9 cellular contexts compared by ENCODE assay signal in the genomic region with DNA sequence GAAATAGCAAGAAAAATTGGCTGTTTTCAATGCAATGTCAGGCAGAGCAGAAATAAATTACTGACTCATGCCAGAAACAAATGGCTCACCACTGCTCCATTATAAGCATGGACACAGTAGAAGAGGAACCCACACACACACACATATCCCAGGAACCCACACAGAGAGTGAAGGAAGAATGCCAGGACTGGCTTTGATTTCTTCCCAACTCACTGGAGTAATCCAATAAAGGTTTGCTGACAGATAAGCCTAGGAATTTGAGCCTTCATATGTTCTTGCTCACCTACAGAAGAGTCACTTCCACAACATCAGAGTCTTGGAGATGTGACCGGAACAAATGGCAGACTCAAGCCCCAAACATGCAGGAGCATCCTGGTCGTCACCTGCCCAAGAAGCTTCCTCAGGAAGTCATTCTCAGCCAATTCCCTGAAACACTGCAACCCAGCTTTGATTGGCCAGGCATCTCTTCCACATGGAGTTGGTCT. TPM values are rescaled to one million over a fixed set of nuclear protein-coding genes. Genes with fewer than 3 reads are reported as not detected.
DNase-seq lines count a peak whose midpoint lies in the region; ATAC-seq and TF ChIP-seq lines count a peak whose summit lies in the region.
"Had no signal": no experiment of that assay in that cellular context is flagged by ENCODE, and none has a peak within 500 bp of the region (broad histone marks: within the 10 kb centered on the region; RNA-seq: fewer than 3 reads in every experiment).

No MANE protein-coding gene starts in this region.

- H3K36me3 Mint-ChIP-seq in naive thymus-derived CD4-positive, alpha-beta T cell: peaks cover 0 to 34% (median 19%) of the 10 kb centered on the region in 5 donors

- peak overlapping the region; percentile 92 to 99 (median 98) for H3K4me3 Mint-ChIP-seq in naive thymus-derived CD4-positive, alpha-beta T cell

- peaks cover 75% of the 10 kb centered on the region for H3K4me1 ChIP-seq in BLaER1
- peaks cover 69% of the 10 kb centered on the region for H3K4me1 ChIP-seq in Karpas-422 (ENCODE audit: low read length)
- H3K4me1 ChIP-seq in mammary epithelial cell (ENCODE audit: insufficient read depth, low read length): peaks cover 39% of the 10 kb centered on the region
- H3K4me1 ChIP-seq in naive thymus-derived CD4-positive, alpha-beta T cell (ENCODE audit: control insufficient read depth in 2 of 2, insufficient read depth in 2 of 2, low read length in 2 of 2): peaks cover 52 to 65% of the 10 kb centered on the region in 2 donors
- peaks cover 0 to 72% (median 67%) of the 10 kb centered on the region in 4 donors for H3K4me1 ChIP-seq in sigmoid colon

- H3K4me3 ChIP-seq in BLaER1 (peak overlapping the region; percentile 88), Karpas-422 (ENCODE audit: low read length) (peak overlapping the region; percentile 70; the same call in 1 of the 2 replicates), mammary epithelial cell (replicated peaks in 1 of 3; ENCODE audit: insufficient read depth in 1 of 3, low read depth in 2 of 3, low read length in 3 of 3) (no peak overlapping the region), sigmoid colon (peak overlapping the region in 1 of 4 donors; percentile 86)
- peak overlapping the region; percentile 89 for H3K4me3 ChIP-seq in naive thymus-derived CD4-positive, alpha-beta T cell (ENCODE audit: low read length)

- whole genome bisulfite sequencing in mammary epithelial cell (ENCODE audit: low coverage, missing lambda C conversion rate): 86% methylated on average over 2 of the region's 2 CpGs
- WGBS in sigmoid colon, 2 donors: 86% methylated on average over 2 of the region's 2 CpGs

- no TSS peak for BruUV-seq in mammary epithelial cell (replicated peaks; lab: Mats Ljungman, UMichigan)

- peak overlapping the region; percentile 94 for H3K4me2 ChIP-seq in BLaER1
- H3K4me2 ChIP-seq in Karpas-422 (ENCODE audit: low read depth, low read length, poor library complexity, severe bottlenecking): peak overlapping the region; percentile 80
- peak overlapping the region; percentile 29 for H3K4me2 ChIP-seq in mammary epithelial cell (ENCODE audit: insufficient read depth, low read depth, low read length)

- H3K9me2 ChIP-seq in Karpas-422 (replicated peaks; ENCODE audit: insufficient read depth, low read length): no peaks in the 10 kb centered on the region

- DNase-seq in Karpas-422 (no peak), mammary epithelial cell (no peak), DMS 273 treated with DMSO at 0.1 percent for 48 hours (lab: John Stamatoyannopoulos, UW) (no peak), NCI-H345 treated with DMSO at 0.1 percent for 48 hours (lab: John Stamatoyannopoulos, UW; ENCODE audit: unreplicated experiment) (no peak), sigmoid colon (no peak)
- no peak for DNase-seq in naive thymus-derived CD4-positive, alpha-beta T cell

- H3K9ac ChIP-seq in BLaER1 (peak overlapping the region; percentile 98), Karpas-422 (ENCODE audit: low read length) (no peak overlapping the region; the same call in 1 of the 2 replicates), mammary epithelial cell (ENCODE audit: insufficient read depth, low read length) (no peak overlapping the region)

- intact Hi-C loops in mammary epithelial cell (cut with micrococcal nuclease) (no loop called here), sigmoid colon (cut with DNase I) (no loop called here)
- intact Hi-C loops in naive thymus-derived CD4-positive, alpha-beta T cell (cut with micrococcal nuclease): no loop called here

- H3K9me3 Mint-ChIP-seq in naive thymus-derived CD4-positive, alpha-beta T cell: peaks cover 0 to 4% (median 0%) of the 10 kb centered on the region in 11 donors

- H3K27ac Mint-ChIP-seq in naive thymus-derived CD4-positive, alpha-beta T cell: peak overlapping the region in 7 of 9 donors; percentile 52 to 100 (median 98)

- H3K4me1 Mint-ChIP-seq in naive thymus-derived CD4-positive, alpha-beta T cell: peaks cover 58 to 93% (median 74%) of the 10 kb centered on the region in 7 donors

- H3K36me3 ChIP-seq in BLaER1: peaks cover 61% of the 10 kb centered on the region
- no peaks in the 10 kb centered on the region; the same call in 1 of the 2 replicates for H3K36me3 ChIP-seq in Karpas-422 (ENCODE audit: insufficient read depth, low read length)
- peaks cover 5% of the 10 kb centered on the region for H3K36me3 ChIP-seq in mammary epithelial cell (ENCODE audit: insufficient read depth, low read length)
- H3K36me3 ChIP-seq in naive thymus-derived CD4-positive, alpha-beta T cell (ENCODE audit: control insufficient read depth in 2 of 3, insufficient read depth in 3 of 3, low read length in 3 of 3): peaks cover 0 to 33% (median 0%) of the 10 kb centered on the region in 3 experiments
- H3K36me3 ChIP-seq in sigmoid colon: peaks cover 0 to 11% (median 0%) of the 10 kb centered on the region in 4 donors

- TF ChIP-seq CTCF in mammary epithelial cell (conservative IDR thresholded peaks at IDR 0.05 in 1 of 2, IDR thresholded peaks at IDR 0.05 in 1 of 2; ENCODE audit: extremely low read depth in 1 of 2, insufficient read depth in 1 of 2, low read depth in 1 of 2, low read length in 2 of 2): no peak
- no peak for TF ChIP-seq CTCF in sigmoid colon (IDR thresholded peaks at IDR 0.05)

- H3K27me3 Mint-ChIP-seq in naive thymus-derived CD4-positive, alpha-beta T cell: no peaks in the 10 kb centered on the region

- H3K79me2 ChIP-seq in Karpas-422 (ENCODE audit: low read length) (peaks cover 62% of the 10 kb centered on the region), mammary epithelial cell (ENCODE audit: insufficient read depth, low read length) (peaks cover 68% of the 10 kb centered on the region)

- H3K27me3 ChIP-seq in BLaER1: no peaks in the 10 kb centered on the region
- no peaks in the 10 kb centered on the region for H3K27me3 ChIP-seq in Karpas-422 (ENCODE audit: low read length)
- H3K27me3 ChIP-seq in mammary epithelial cell (ENCODE audit: insufficient read depth, low read length): no peaks in the 10 kb centered on the region
- H3K27me3 ChIP-seq in naive thymus-derived CD4-positive, alpha-beta T cell (ENCODE audit: control insufficient read depth in 2 of 2, insufficient read depth in 2 of 2, low read length in 2 of 2): no peaks in the 10 kb centered on the region
- H3K27me3 ChIP-seq in sigmoid colon: no peaks in the 10 kb centered on the region

- POLR2A ChIA-PET in naive thymus-derived CD4-positive, alpha-beta T cell (lab: Charles Lee): interaction anchor here (1.5 kb wide), 1 partner anchor 10 kb away, joined by 3 read pairs; no protein-coding TSS in a partner anchor

- ATAC-seq in naive thymus-derived CD4-positive, alpha-beta T cell: no peak
- no peak for ATAC-seq in GM21529 (IDR thresholded peaks at IDR 0.05; ENCODE audit: unreplicated experiment)
- ATAC-seq: Right ventricle myocardium inferior had no signal

- CTCF ChIA-PET in mammary epithelial cell (lab: Charles Lee; ENCODE audit: low non-redundant PET): no interaction called here
- CTCF ChIA-PET in naive thymus-derived CD4-positive, alpha-beta T cell (lab: Charles Lee): no interaction called here

- H3K9me3 ChIP-seq in BLaER1 (no peaks in the 10 kb centered on the region), Karpas-422 (ENCODE audit: low read length) (no peaks in the 10 kb centered on the region), mammary epithelial cell (replicated peaks; ENCODE audit: insufficient read depth, low read length) (no peaks in the 10 kb centered on the region), sigmoid colon (no peaks in the 10 kb centered on the region)
- H3K9me3 ChIP-seq in naive thymus-derived CD4-positive, alpha-beta T cell (ENCODE audit: control insufficient read depth in 2 of 3, low read length in 3 of 3): no peaks in the 10 kb centered on the region

- peak overlapping the region; percentile 100; the same call in 1 of the 2 replicates for H3K27ac ChIP-seq in BLaER1
- no peak overlapping the region; the same call in 1 of the 2 replicates for H3K27ac ChIP-seq in Karpas-422 (ENCODE audit: low read length)
- no peak overlapping the region for H3K27ac ChIP-seq in mammary epithelial cell (ENCODE audit: insufficient read depth, low read depth, low read length)
- peak overlapping the region; percentile 96 for H3K27ac ChIP-seq in naive thymus-derived CD4-positive, alpha-beta T cell (ENCODE audit: low read depth, low read length)
- H3K27ac ChIP-seq in sigmoid colon: no peak overlapping the region

- no peak for TF ChIP-seq POLR2A in sigmoid colon (IDR thresholded peaks at IDR 0.05)

- in situ Hi-C loops in mammary epithelial cell (cut with MboI; ENCODE audit: low sequenced_read_pairs in 2 of 2): no loop called here

- H4K20me1 ChIP-seq in BLaER1: peaks cover 65% of the 10 kb centered on the region
- H4K20me1 ChIP-seq in Karpas-422 (ENCODE audit: insufficient read depth, low read depth, low read length): no peaks in the 10 kb centered on the region; the same call in 1 of the 2 replicates
- no peaks in the 10 kb centered on the region for H4K20me1 ChIP-seq in mammary epithelial cell (ENCODE audit: insufficient read depth, low read length)

- no peak overlapping the region for H2AFZ ChIP-seq in Karpas-422 (ENCODE audit: low read length)
- no peak overlapping the region for H2AFZ ChIP-seq in mammary epithelial cell (ENCODE audit: low read depth, low read length)

- TF ChIP-seq EP300 in sigmoid colon (IDR thresholded peaks at IDR 0.05): no peak

- dilution Hi-C loops in mammary epithelial cell (cut with HindIII; ENCODE audit: low sequenced_read_pairs): no loop called here

RNA-seq across cellular contexts. Expression of a gene that starts 2.2 kb away (rescaled TPM):
- total RNA-seq in Karpas-422 (2014; rRNA removed; shearing (Covaris generic); ENCODE audit: low replicate concordance): 14.6 and 24.1 TPM in 2 replicates
- 10 to 100 TPM; 22.3 to 30.3 TPM for total RNA-seq in mammary epithelial cell
- 19.8 TPM for polyA plus RNA-seq in mammary epithelial cell
- polyA minus RNA-seq in mammary epithelial cell: 38.7 TPM
- total RNA-seq in naive thymus-derived CD4-positive, alpha-beta T cell: 10 to 100 TPM; 22.5 to 51.1 (median 33.3) TPM
- 1 to 10 TPM; 4.4 to 7.3 TPM for polyA plus RNA-seq in naive thymus-derived CD4-positive, alpha-beta T cell
- total RNA-seq in sigmoid colon: 10 to 100 TPM; 13.7 to 18.3 (median 15.3) TPM
- polyA plus RNA-seq in sigmoid colon: 10 to 100 TPM; 16.2 to 23.5 (median 19.0) TPM

RNA-seq across cellular contexts. Expression of a gene that starts 14.5 kb away (rescaled TPM):
- total RNA-seq in Karpas-422 (2014; rRNA removed; shearing (Covaris generic); ENCODE audit: low replicate concordance): 16.7 and 38.3 TPM in 2 replicates
- total RNA-seq in mammary epithelial cell (10 to 100 TPM; 20.5 to 22.5 TPM), sigmoid colon (10 to 100 TPM; 17.5 to 31.1 (median 22.5) TPM)
- polyA plus RNA-seq in mammary epithelial cell (21.6 TPM), sigmoid colon (10 to 100 TPM; 14.4 to 25.6 (median 17.6) TPM)
- polyA minus RNA-seq in mammary epithelial cell: 27.4 TPM
- total RNA-seq in naive thymus-derived CD4-positive, alpha-beta T cell: 10 to 100 TPM; 28.7 to 49.8 (median 42.7) TPM
- 10 to 100 TPM; 16.6 to 33.7 TPM for polyA plus RNA-seq in naive thymus-derived CD4-positive, alpha-beta T cell

RNA-seq across cellular contexts. Expression of a gene that starts 35.3 kb away (rescaled TPM):
- 27.2 and 62.6 TPM in 2 replicates for total RNA-seq in Karpas-422 (2014; rRNA removed; shearing (Covaris generic); ENCODE audit: low replicate concordance)
- total RNA-seq in mammary epithelial cell: 10 to 100 TPM in 1 of 2 donors, 1 to 10 TPM in 1; 9.0 to 39.9 TPM
- polyA plus RNA-seq in mammary epithelial cell: 27.9 TPM
- 21.7 TPM for polyA minus RNA-seq in mammary epithelial cell
- total RNA-seq in naive thymus-derived CD4-positive, alpha-beta T cell: 10 to 100 TPM; 44.5 to 87.5 (median 68.0) TPM
- polyA plus RNA-seq in naive thymus-derived CD4-positive, alpha-beta T cell: 10 to 100 TPM in 1 of 2 donors, 1 to 10 TPM in 1; 7.6 to 13.7 TPM
- 10 to 100 TPM; 23.5 to 59.8 (median 30.9) TPM for total RNA-seq in sigmoid colon
- polyA plus RNA-seq in sigmoid colon: 10 to 100 TPM in 2 of 3 donors, 1 to 10 TPM in 1; 5.4 to 63.2 (median 10.4) TPM

Comparison
In these comparisons a context has a peak if more than half of its experiments do, and no peak if none do; other contexts are left out.
1. H3K27ac ChIP-seq: peak in BLaER1 (single experiment) and naive thymus-derived CD4-positive, alpha-beta T cell (single experiment); none in Karpas-422 (single experiment), mammary epithelial cell (single experiment) and sigmoid colon (0 of 4).
2. H3K4me2 ChIP-seq: peak in every context shown above with its lines; median percentile 94 in BLaER1; 80 in Karpas-422; 29 in mammary epithelial cell.
3. H3K4me3 ChIP-seq: peak in BLaER1 (single experiment), Karpas-422 (single experiment) and naive thymus-derived CD4-positive, alpha-beta T cell (single experiment); none in mammary epithelial cell (0 of 3).